ENCODE assay signal across 29 cellular contexts in genomic region chr18:6323319-6323889, GRCh38.
"Had no signal": no experiment of that assay in that cellular context is flagged by ENCODE, and none has a peak within 500 bp of the region (broad histone marks: within the 10 kb centered on the region; RNA-seq: fewer than 3 reads in every experiment).

No MANE protein-coding gene starts in this region.

- H3K4me3 ChIP-seq: neural progenitor cell, ovary, psoas muscle, right lobe of liver, sigmoid colon, smooth muscle cell, spleen, suprapubic skin, testis, tibial artery, transverse colon, upper lobe of right lung, uterus had no signal

- H3K36me3 ChIP-seq: neural progenitor cell, ovary, right lobe of liver, sigmoid colon, suprapubic skin, tibial artery, transverse colon, upper lobe of right lung, uterus had no signal

- H3K27me3 ChIP-seq: neural progenitor cell, ovary, right lobe of liver, sigmoid colon, spleen, suprapubic skin, testis, tibial artery, transverse colon, upper lobe of right lung, uterus had no signal

- ATAC-seq: naive thymus-derived CD4-positive, alpha-beta T cell; psoas muscle; right cardiac atrium; stimulated activated memory B cell treated with anti-CD40 and anti-IgM and Interleukin-4, amounts not matched to agents 10 μg/mL and 1 μg/mL and 100 μg/mL, for 72 hours; stimulated activated naive CD8-positive, alpha-beta T cell treated with anti-CD3 and anti-CD28 coated beads, Interleukin-15, amount 100 ng/mL, for 72 hours; stimulated activated naive CD8-positive, alpha-beta T cell treated with anti-CD3 and anti-CD28 coated beads, Interleukin-15, Interleukin-2, amounts not matched to agents 100 U/mL and 50 U/mL, for 24 hours; upper lobe of right lung had no signal

- H3K27ac ChIP-seq: neural progenitor cell, ovary, parathyroid adenoma, psoas muscle, right lobe of liver, sigmoid colon, spleen, suprapubic skin, testis, tibial artery, transverse colon, upper lobe of right lung, uterus had no signal

- H3K4me2 ChIP-seq: neural progenitor cell, smooth muscle cell had no signal

- H3K4me1 ChIP-seq: neural progenitor cell, parathyroid adenoma, psoas muscle, sigmoid colon, spleen, tibial artery, upper lobe of right lung, uterus had no signal

- H2AFZ ChIP-seq: neural progenitor cell, parathyroid adenoma had no signal

- H3K9ac ChIP-seq: neural progenitor cell, parathyroid adenoma had no signal

- DNase-seq: naive thymus-derived CD4-positive, alpha-beta T cell; natural killer cell; occipital lobe; ovary; posterior cingulate gyrus; psoas muscle; right cardiac atrium; right lobe of liver; sigmoid colon; spleen; stimulated activated CD4-positive, alpha-beta T cell treated with anti-CD3 and anti-CD28 coated beads, Interleukin-12 subunit alpha, Interleukin-12 subunit beta, amount 100 ng/mL, for 4 hours; stimulated activated CD4-positive, alpha-beta T cell treated with anti-CD3 and anti-CD28 coated beads, Interleukin-1b, Interleukin-23, amount 100 ng/mL, for 48 hours; stimulated activated CD4-positive, alpha-beta T cell treated with anti-CD3 and anti-CD28 coated beads, Interleukin-4, amount 100 ng/mL, for 1 hour; stimulated activated CD4-positive, alpha-beta T cell treated with anti-CD3 and anti-CD28 coated beads, Interleukin-4, amount 100 ng/mL, for 4 hours; stimulated activated CD8-positive, alpha-beta memory T cell treated with anti-CD3 and anti-CD28 coated beads, Interleukin-4, amount 100 ng/mL, for 48 hours; stimulated activated naive CD4-positive, alpha-beta T cell; stimulated activated naive CD8-positive, alpha-beta T cell treated with anti-CD3 and anti-CD28 coated beads, Interleukin-15, amount 100 ng/mL, for 72 hours; stimulated activated naive CD8-positive, alpha-beta T cell treated with anti-CD3 and anti-CD28 coated beads, Interleukin-15, Interleukin-2, amounts not matched to agents 100 U/mL and 50 U/mL, for 24 hours; substantia nigra; testis; tibial artery; transverse colon; upper lobe of right lung; uterus had no signal

- H3K9me3 ChIP-seq: right lobe of liver, suprapubic skin, testis had no signal
